In the genomic region with DNA sequence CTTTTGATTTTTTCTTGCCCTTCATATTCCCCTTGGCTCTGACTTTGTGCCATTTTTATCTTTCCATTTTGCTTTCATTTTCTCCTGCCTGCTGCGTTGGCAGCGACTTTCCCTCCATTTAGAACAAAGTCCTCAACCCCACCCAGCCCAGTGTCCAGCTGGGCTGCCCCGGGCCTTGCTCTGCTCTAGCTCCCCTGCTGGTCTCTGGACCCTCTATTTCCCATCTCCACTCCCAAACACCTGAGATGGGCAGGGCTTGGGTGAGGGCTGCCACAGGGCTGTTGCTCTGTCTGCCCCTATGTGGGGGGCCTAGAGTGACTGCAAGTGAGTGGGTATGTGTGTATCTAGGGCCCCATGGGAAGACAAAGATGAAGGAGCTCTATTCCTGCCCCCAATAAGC, we compare ENCODE assay signal across 14 cellular contexts. TPM values are rescaled to one million over a fixed set of nuclear protein-coding genes. Genes with fewer than 3 reads are reported as not detected.
DNase-seq lines count a peak whose midpoint lies in the region; ATAC-seq, FAIRE-seq and TF ChIP-seq lines count a peak whose summit lies in the region.
"Had no signal": no experiment of that assay in that cellular context is flagged by ENCODE, and none has a peak within 500 bp of the region (broad histone marks: within the 10 kb centered on the region; RNA-seq: fewer than 3 reads in every experiment).

No MANE protein-coding gene starts in this region.

- no peak overlapping the region for H3K27ac Mint-ChIP-seq in astrocyte (ENCODE audit: unreplicated experiment)
- H3K27ac Mint-ChIP-seq in activated CD8-positive, alpha-beta T cell treated with anti-CD3 and anti-CD28 coated beads, Interleukin-2, amount 10 ng/mL, durations not matched to agents 7 days and 5 days = no peak overlapping the region

- no peak for DNase-seq in astrocyte (ENCODE audit: low read depth)
- no peak for DNase-seq in HepG2 (ENCODE audit: low spot score)
- DNase-seq in small intestine = peak; percentile 87
- no peak for DNase-seq in islet precursor cell
- no peak for DNase-seq in activated CD8-positive, alpha-beta T cell treated with anti-CD3 and anti-CD28 coated beads, Interleukin-2, amount 10 ng/mL, durations not matched to agents 7 days and 5 days
- DNase-seq in iPS-NIHi7 (ENCODE audit: extremely low spot score) = no peak
- DNase-seq: C1 segment of cervical spinal cord, NCI-H1930, NCI-H2171, SJCRH30 had no signal

- in situ Hi-C loops in HepG2 (cut with HindIII; ENCODE audit: extremely low pct_ligation_motif_present, low pct_unique_long_range_greater_than_20kb) = no loop called here

- no peak for TF ChIP-seq POLR2A in HepG2 (IDR thresholded peaks at IDR 0.05; ENCODE audit: insufficient read depth in 1 of 2, low read depth in 2 of 2, low read length in 2 of 2)

- intact Hi-C loops in HepG2 (cut with micrococcal nuclease; ENCODE audit: unreplicated experiment) = no loop called here

- H3K4me3 ChIP-seq in HEK293 (ENCODE audit: low read depth, low read length) (no peak overlapping the region), astrocyte (ENCODE audit: insufficient read depth, low read depth, low read length) (no peak overlapping the region), HepG2 (replicated peaks in 1 of 3; ENCODE audit: insufficient read depth in 1 of 3, low read depth in 2 of 3, low read length in 3 of 3) (peak overlapping the region in 2 of 3 experiments; percentile 13 to 50; a peak in 2 of 6 replicates), small intestine (ENCODE audit: low read depth in 1 of 2, low read length in 2 of 2) (no peak overlapping the region)
- H3K4me3 ChIP-seq: SJCRH30 had no signal

- FAIRE-seq in astrocyte (lab: Jason Lieb, UNC) (no peak), HepG2 (lab: Jason Lieb, UNC) (no peak), small intestine (lab: Jason Lieb, UNC) (no peak)
- FAIRE-seq: H54 had no signal

- no peak overlapping the region for H3K27ac ChIP-seq in HEK293 (ENCODE audit: extremely low read depth, low read depth, low read length)
- H3K27ac ChIP-seq in astrocyte (ENCODE audit: low read depth, low read length) = no peak overlapping the region
- H3K27ac ChIP-seq in HepG2 (ENCODE audit: extremely low read length, insufficient read depth, low read length) = no peak overlapping the region
- H3K27ac ChIP-seq in small intestine (ENCODE audit: low read depth in 1 of 2, low read length in 1 of 2) = peak overlapping the region; percentile 88
- H3K27ac ChIP-seq: SJCRH30 had no signal

- H3K36me3 ChIP-seq in HEK293 (ENCODE audit: control insufficient read depth in 2 of 2, insufficient read depth in 1 of 2, low read length in 2 of 2) = no peaks in the 10 kb centered on the region
- H3K36me3 ChIP-seq in astrocyte (ENCODE audit: insufficient read depth, low read length) = no peaks in the 10 kb centered on the region
- H3K36me3 ChIP-seq in HepG2 (replicated peaks in 1 of 2; ENCODE audit: control insufficient read depth in 1 of 2, insufficient read depth in 2 of 2, low read length in 2 of 2) = no peaks in the 10 kb centered on the region
- no peaks in the 10 kb centered on the region for H3K36me3 ChIP-seq in small intestine (ENCODE audit: control insufficient read depth in 2 of 2, insufficient read depth in 2 of 2, low read length in 2 of 2)
- H3K36me3 ChIP-seq: SJCRH30 had no signal

- no TSS peak for BruUV-seq in HepG2 (replicated peaks; lab: Mats Ljungman, UMichigan)

- H3K9me3 ChIP-seq in HEK293 (ENCODE audit: control insufficient read depth, insufficient read depth, low read depth, low read length) (no peaks in the 10 kb centered on the region), astrocyte (ENCODE audit: insufficient read depth, low read depth, low read length) (no peaks in the 10 kb centered on the region), HepG2 (ENCODE audit: low read length) (no peaks in the 10 kb centered on the region), small intestine (ENCODE audit: control insufficient read depth, low read depth) (no peaks in the 10 kb centered on the region)
- H3K9me3 ChIP-seq: SJCRH30 had no signal

- H3K79me2 ChIP-seq in astrocyte (ENCODE audit: insufficient read depth, low read length) (no peaks in the 10 kb centered on the region), HepG2 (ENCODE audit: insufficient read depth, low read length) (no peaks in the 10 kb centered on the region)

- H3K4me1 ChIP-seq in HEK293 (ENCODE audit: control insufficient read depth, insufficient read depth, low read length) (no peaks in the 10 kb centered on the region), astrocyte (ENCODE audit: insufficient read depth, low read length) (peaks cover 15% of the 10 kb centered on the region), HepG2 (ENCODE audit: insufficient read depth, low read length) (peaks cover 64% of the 10 kb centered on the region), small intestine (ENCODE audit: control insufficient read depth in 2 of 2, insufficient read depth in 1 of 2, low read depth in 1 of 2, low read length in 1 of 2) (peaks cover 0 to 10% of the 10 kb centered on the region in 2 donors)

- CTCF ChIA-PET in HEK293 (lab: Yijun Ruan, JAX) = interaction anchor here (0.6 to 9.2 kb wide), 17 partner anchors 10 to 484 kb away, joined by 3 to 94 read pairs (median 7); a partner anchor contains a TSS
- CTCF ChIA-PET in HepG2 (lab: Yijun Ruan, JAX; ENCODE audit: low intra/inter-chr PET ratio, low total read pairs) = interaction anchor here (0.9 to 3.0 kb wide), 3 partner anchors 18 to 137 kb away, joined by 3 to 27 read pairs (median 12); no protein-coding TSS in a partner anchor
- CTCF ChIA-PET in activated CD8-positive, alpha-beta T cell treated with anti-CD3 and anti-CD28 coated beads, Interleukin-2, amount 10 ng/mL, durations not matched to agents 7 days and 5 days (lab: Charles Lee) = interaction anchor here (0.7 to 12.9 kb wide), 16 partner anchors 10 to 484 kb away, joined by 3 to 205 read pairs (median 6); a partner anchor contains a TSS

- peaks cover 13% of the 10 kb centered on the region for H3K27me3 Mint-ChIP-seq in astrocyte (ENCODE audit: low read depth, unreplicated experiment)
- H3K27me3 Mint-ChIP-seq in activated CD8-positive, alpha-beta T cell treated with anti-CD3 and anti-CD28 coated beads, Interleukin-2, amount 10 ng/mL, durations not matched to agents 7 days and 5 days (ENCODE audit: low read depth) = peaks cover 6% of the 10 kb centered on the region

- TF ChIP-seq RAD21 in HepG2 (CRISPR knock-in tag; IDR thresholded peaks at IDR 0.05) = no peak

- no peaks in the 10 kb centered on the region for H3K9me3 Mint-ChIP-seq in astrocyte (ENCODE audit: unreplicated experiment)
- H3K9me3 Mint-ChIP-seq in activated CD8-positive, alpha-beta T cell treated with anti-CD3 and anti-CD28 coated beads, Interleukin-2, amount 10 ng/mL, durations not matched to agents 7 days and 5 days (ENCODE audit: insufficient read depth) = no peaks in the 10 kb centered on the region

- WGBS in HepG2 (ENCODE audit: low lambda C conversion rate) = 3% methylated on average over 3 of the region's 3 CpGs
- 9 to 52% (median 43%) methylated on average over 3 of the region's 3 CpGs for WGBS in small intestine, 3 donors

- no peak overlapping the region for H3K9ac ChIP-seq in astrocyte (ENCODE audit: low read length)
- H3K9ac ChIP-seq in HepG2 (ENCODE audit: insufficient read depth, low read depth, low read length) = peak overlapping the region; percentile 18; the same call in 1 of the 2 replicates

- POLR2A ChIA-PET in HEK293 (lab: Yijun Ruan, JAX) (interaction anchor here (1.7 kb wide), 1 partner anchor 49 kb away, joined by 4 read pairs; no protein-coding TSS in a partner anchor), HepG2 (lab: Yijun Ruan, JAX) (interaction anchor here (0.6 to 3.2 kb wide), 8 partner anchors 9 to 129 kb away, joined by 3 to 12 read pairs (median 4); a partner anchor contains a TSS)
- POLR2A ChIA-PET in activated CD8-positive, alpha-beta T cell treated with anti-CD3 and anti-CD28 coated beads, Interleukin-2, amount 10 ng/mL, durations not matched to agents 7 days and 5 days (lab: Charles Lee) = interaction anchor here (0.9 kb wide), 1 partner anchor 50 kb away, joined by 3 read pairs; a partner anchor contains a TSS

- H3K4me2 ChIP-seq in astrocyte (ENCODE audit: low read length) = no peak overlapping the region
- peak overlapping the region; percentile 65 for H3K4me2 ChIP-seq in HepG2 (ENCODE audit: low read depth, low read length)

- no peaks in the 10 kb centered on the region for H3K36me3 Mint-ChIP-seq in astrocyte (ENCODE audit: low read depth, unreplicated experiment)
- H3K36me3 Mint-ChIP-seq in activated CD8-positive, alpha-beta T cell treated with anti-CD3 and anti-CD28 coated beads, Interleukin-2, amount 10 ng/mL, durations not matched to agents 7 days and 5 days (ENCODE audit: low read depth) = no peaks in the 10 kb centered on the region

- peak overlapping the region; percentile 20 for H3K4me3 Mint-ChIP-seq in astrocyte (ENCODE audit: unreplicated experiment)
- H3K4me3 Mint-ChIP-seq in activated CD8-positive, alpha-beta T cell treated with anti-CD3 and anti-CD28 coated beads, Interleukin-2, amount 10 ng/mL, durations not matched to agents 7 days and 5 days = no peak overlapping the region

- H2AFZ ChIP-seq in astrocyte (ENCODE audit: low read depth, low read length) (no peak overlapping the region), HepG2 (ENCODE audit: low read length) (no peak overlapping the region)

- H3K4me1 Mint-ChIP-seq in astrocyte (ENCODE audit: low read depth, unreplicated experiment) = peaks cover 12% of the 10 kb centered on the region
- H3K4me1 Mint-ChIP-seq in activated CD8-positive, alpha-beta T cell treated with anti-CD3 and anti-CD28 coated beads, Interleukin-2, amount 10 ng/mL, durations not matched to agents 7 days and 5 days (ENCODE audit: low read depth) = peaks cover 19% of the 10 kb centered on the region

- no peak for TF ChIP-seq CTCF in HEK293 (tag by site-specific recombination; IDR thresholded peaks at IDR 0.05)
- no peak for TF ChIP-seq CTCF in astrocyte (IDR thresholded peaks at IDR 0.05; ENCODE audit: insufficient read depth, low read depth, low read length)
- 0 out of 2 replicates have a peak, but pooled peaks have one; percentile 6 for TF ChIP-seq CTCF in HepG2 (CRISPR knock-in tag; IDR thresholded peaks at IDR 0.05)

- ATAC-seq in HepG2 = peak; percentile 54
- ATAC-seq in activated CD8-positive, alpha-beta T cell treated with anti-CD3 and anti-CD28 coated beads, Interleukin-2, amount 10 ng/mL, durations not matched to agents 7 days and 5 days = no peak

- peaks cover 3% of the 10 kb centered on the region for H4K20me1 ChIP-seq in astrocyte (ENCODE audit: insufficient read depth, low read length)
- H4K20me1 ChIP-seq in HepG2 (ENCODE audit: insufficient read depth, low read length) = no peaks in the 10 kb centered on the region

- peaks cover 3% of the 10 kb centered on the region for H3K27me3 ChIP-seq in astrocyte (ENCODE audit: insufficient read depth, low read length)
- peaks cover 8 to 21% of the 10 kb centered on the region in 2 experiments for H3K27me3 ChIP-seq in HepG2 (ENCODE audit: control insufficient read depth in 1 of 2, insufficient read depth in 2 of 2, low read length in 2 of 2)
- no peaks in the 10 kb centered on the region for H3K27me3 ChIP-seq in small intestine (ENCODE audit: control insufficient read depth in 2 of 2, insufficient read depth in 2 of 2, low read length in 2 of 2)
- H3K27me3 ChIP-seq: SJCRH30 had no signal

- TF ChIP-seq EP300 in HepG2 (IDR thresholded peaks at IDR 0.05; ENCODE audit: low read depth in 2 of 2, low read length in 2 of 2) (no peak), HepG2 (CRISPR knock-in tag; IDR thresholded peaks at IDR 0.05; ENCODE audit: borderline replicate concordance) (no peak)

RNA-seq across cellular contexts. Expression of a gene that starts 7.3 kb away (rescaled TPM):
- total RNA-seq in astrocyte (66.8 and 68.3 TPM in 2 replicates), HepG2 (2016; rRNA removed; fragmentation: Illumina TruSeq; extraction: Trizol) (12.3 and 25.6 TPM in 2 replicates)
- total RNA-seq in HepG2 (2016; cell fraction: cytosol; rRNA removed; fragmentation: Illumina TruSeq; extraction: Trizol; ENCODE audit: low read depth) = 9.4 and 10.0 TPM in 2 replicates
- total RNA-seq in HepG2 (2016; cell fraction: insoluble cytoplasmic fraction; rRNA removed; fragmentation: Illumina TruSeq; extraction: Trizol) = 11.8 and 25.5 TPM in 2 replicates
- total RNA-seq in HepG2 (2016; cell fraction: membrane; rRNA removed; fragmentation: Illumina TruSeq; extraction: Trizol) = 12.6 and 15.4 TPM in 2 replicates
- 22.9 and 27.4 TPM in 2 replicates for total RNA-seq in HepG2 (2016; cell fraction: nucleus; rRNA removed; fragmentation: Illumina TruSeq; extraction: Trizol)
- polyA plus RNA-seq in HepG2 (2011; rRNA removed) (17.9 and 24.0 TPM in 2 replicates), small intestine (100 to 1,000 TPM; 143 to 206 (median 152) TPM)
- 12.5 and 21.6 TPM in 2 replicates for polyA plus RNA-seq in HepG2 (2011; cell fraction: cytosol; rRNA removed)
- polyA plus RNA-seq in HepG2 (2011; cell fraction: nucleus; rRNA removed) = 100 and 115 TPM in 2 replicates
- polyA plus RNA-seq in HepG2 (2012) = 14.8 and 20.2 TPM in 2 replicates
- polyA plus RNA-seq in HepG2 (2016; cell fraction: cytosol; fragmentation: Illumina TruSeq; extraction: Trizol; ENCODE audit: low read depth) = 8.0 and 8.2 TPM in 2 replicates
- 10.2 and 14.0 TPM in 2 replicates for polyA plus RNA-seq in HepG2 (2016; cell fraction: insoluble cytoplasmic fraction; fragmentation: Illumina TruSeq; extraction: Trizol; ENCODE audit: low read depth)
- polyA plus RNA-seq in HepG2 (2016; cell fraction: membrane; fragmentation: Illumina TruSeq; extraction: Trizol; ENCODE audit: low read depth) = 11.2 and 16.1 TPM in 2 replicates
- 65.2 and 66.0 TPM in 2 replicates for polyA plus RNA-seq in HepG2 (2016; cell fraction: nucleus; fragmentation: Illumina TruSeq; extraction: Trizol; ENCODE audit: insufficient read depth, low read depth)
- 69.0 and 416 TPM in 2 replicates for polyA minus RNA-seq in HepG2 (2011; rRNA and poly(A)+ RNA removed; ENCODE audit: low replicate concordance)
- polyA minus RNA-seq in HepG2 (2011; cell fraction: cytosol; rRNA and poly(A)+ RNA removed) = 13.6 and 23.7 TPM in 2 replicates
- 19.4 and 22.5 TPM in 2 replicates for polyA minus RNA-seq in HepG2 (2011; cell fraction: nucleus; rRNA and poly(A)+ RNA removed)
- total RNA-seq in activated CD8-positive, alpha-beta T cell treated with anti-CD3 and anti-CD28 coated beads, Interleukin-2, amount 10 ng/mL, durations not matched to agents 7 days and 5 days = 10 to 100 TPM; 29.7 to 29.8 TPM

RNA-seq across cellular contexts. Expression of a gene that starts 10.2 kb away (rescaled TPM):
- total RNA-seq in astrocyte = not detected in 2 replicates
- total RNA-seq in HepG2 (2016; rRNA removed; fragmentation: Illumina TruSeq; extraction: Trizol) = not detected in 2 replicates
- total RNA-seq in HepG2 (2016; cell fraction: cytosol; rRNA removed; fragmentation: Illumina TruSeq; extraction: Trizol; ENCODE audit: low read depth) = not detected in 2 replicates
- not detected in 2 replicates for total RNA-seq in HepG2 (2016; cell fraction: insoluble cytoplasmic fraction; rRNA removed; fragmentation: Illumina TruSeq; extraction: Trizol)
- total RNA-seq in HepG2 (2016; cell fraction: membrane; rRNA removed; fragmentation: Illumina TruSeq; extraction: Trizol) = not detected in 2 replicates
- not detected in 2 replicates for total RNA-seq in HepG2 (2016; cell fraction: nucleus; rRNA removed; fragmentation: Illumina TruSeq; extraction: Trizol)
- 0.04 TPM in 1 of 2 replicates, not detected in the other for polyA plus RNA-seq in HepG2 (2011; rRNA removed)
- polyA plus RNA-seq in HepG2 (2011; cell fraction: cytosol; rRNA removed) = not detected in 2 replicates
- polyA plus RNA-seq in HepG2 (2011; cell fraction: nucleus; rRNA removed) = 0.19 and 0.24 TPM in 2 replicates
- not detected in 2 replicates for polyA plus RNA-seq in HepG2 (2012)
- not detected in 2 replicates for polyA plus RNA-seq in HepG2 (2016; cell fraction: cytosol; fragmentation: Illumina TruSeq; extraction: Trizol; ENCODE audit: low read depth)
- not detected in 2 replicates for polyA plus RNA-seq in HepG2 (2016; cell fraction: insoluble cytoplasmic fraction; fragmentation: Illumina TruSeq; extraction: Trizol; ENCODE audit: low read depth)
- not detected in 2 replicates for polyA plus RNA-seq in HepG2 (2016; cell fraction: membrane; fragmentation: Illumina TruSeq; extraction: Trizol; ENCODE audit: low read depth)
- not detected in 2 replicates for polyA plus RNA-seq in HepG2 (2016; cell fraction: nucleus; fragmentation: Illumina TruSeq; extraction: Trizol; ENCODE audit: insufficient read depth, low read depth)
- not detected in 2 replicates for polyA minus RNA-seq in HepG2 (2011; rRNA and poly(A)+ RNA removed; ENCODE audit: low replicate concordance)
- polyA minus RNA-seq in HepG2 (2011; cell fraction: cytosol; rRNA and poly(A)+ RNA removed) = not detected in 2 replicates
- not detected in 2 replicates for polyA minus RNA-seq in HepG2 (2011; cell fraction: nucleus; rRNA and poly(A)+ RNA removed)
- under 1 TPM in 1 of 3 donors, not detected in 2; 0.10 TPM for polyA plus RNA-seq in small intestine
- total RNA-seq in activated CD8-positive, alpha-beta T cell treated with anti-CD3 and anti-CD28 coated beads, Interleukin-2, amount 10 ng/mL, durations not matched to agents 7 days and 5 days = not detected
- total RNA-seq: NCI-H460, RPMI7951, SJCRH30 had no signal

RNA-seq across cellular contexts. Expression of a gene that starts 10.2 kb away (rescaled TPM):
- total RNA-seq in astrocyte (0.34 and 0.36 TPM in 2 replicates), HepG2 (2016; rRNA removed; fragmentation: Illumina TruSeq; extraction: Trizol) (not detected in 2 replicates)
- total RNA-seq in HepG2 (2016; cell fraction: cytosol; rRNA removed; fragmentation: Illumina TruSeq; extraction: Trizol; ENCODE audit: low read depth) = not detected in 2 replicates
- total RNA-seq in HepG2 (2016; cell fraction: insoluble cytoplasmic fraction; rRNA removed; fragmentation: Illumina TruSeq; extraction: Trizol) = not detected in 2 replicates
- not detected in 2 replicates for total RNA-seq in HepG2 (2016; cell fraction: membrane; rRNA removed; fragmentation: Illumina TruSeq; extraction: Trizol)
- total RNA-seq in HepG2 (2016; cell fraction: nucleus; rRNA removed; fragmentation: Illumina TruSeq; extraction: Trizol) = not detected in 2 replicates
- polyA plus RNA-seq in HepG2 (2011; rRNA removed) (0.74 and 0.80 TPM in 2 replicates), small intestine (10 to 100 TPM in 2 of 3 donors, 1 to 10 TPM in 1; 1.9 to 27.1 (median 18.6) TPM)
- 0.17 and 0.19 TPM in 2 replicates for polyA plus RNA-seq in HepG2 (2011; cell fraction: cytosol; rRNA removed)
- polyA plus RNA-seq in HepG2 (2011; cell fraction: nucleus; rRNA removed) = 7.8 and 11.4 TPM in 2 replicates
- 0.35 and 1.6 TPM in 2 replicates for polyA plus RNA-seq in HepG2 (2012)
- 0.29 TPM in 1 of 2 replicates, not detected in the other for polyA plus RNA-seq in HepG2 (2016; cell fraction: cytosol; fragmentation: Illumina TruSeq; extraction: Trizol; ENCODE audit: low read depth)
- polyA plus RNA-seq in HepG2 (2016; cell fraction: insoluble cytoplasmic fraction; fragmentation: Illumina TruSeq; extraction: Trizol; ENCODE audit: low read depth) = not detected in 2 replicates
- not detected in 2 replicates for polyA plus RNA-seq in HepG2 (2016; cell fraction: membrane; fragmentation: Illumina TruSeq; extraction: Trizol; ENCODE audit: low read depth)
- polyA plus RNA-seq in HepG2 (2016; cell fraction: nucleus; fragmentation: Illumina TruSeq; extraction: Trizol; ENCODE audit: insufficient read depth, low read depth) = 0.29 TPM in 1 of 2 replicates, not detected in the other
- polyA minus RNA-seq in HepG2 (2011; rRNA and poly(A)+ RNA removed; ENCODE audit: low replicate concordance) = 0.08 and 2.6 TPM in 2 replicates
- not detected in 2 replicates for polyA minus RNA-seq in HepG2 (2011; cell fraction: cytosol; rRNA and poly(A)+ RNA removed)
- polyA minus RNA-seq in HepG2 (2011; cell fraction: nucleus; rRNA and poly(A)+ RNA removed) = 0.37 TPM in 1 of 2 replicates, not detected in the other
- under 1 TPM; 0.24 to 0.37 TPM for total RNA-seq in activated CD8-positive, alpha-beta T cell treated with anti-CD3 and anti-CD28 coated beads, Interleukin-2, amount 10 ng/mL, durations not matched to agents 7 days and 5 days
- total RNA-seq: RPMI7951, SJCRH30 had no signal

RNA-seq across cellular contexts. Expression of a gene that starts 19.7 kb away (rescaled TPM):
- total RNA-seq in astrocyte (11.8 TPM in 2 replicates), HepG2 (2016; rRNA removed; fragmentation: Illumina TruSeq; extraction: Trizol) (9.3 and 17.2 TPM in 2 replicates)
- 7.3 and 8.5 TPM in 2 replicates for total RNA-seq in HepG2 (2016; cell fraction: cytosol; rRNA removed; fragmentation: Illumina TruSeq; extraction: Trizol; ENCODE audit: low read depth)
- total RNA-seq in HepG2 (2016; cell fraction: insoluble cytoplasmic fraction; rRNA removed; fragmentation: Illumina TruSeq; extraction: Trizol) = 11.0 and 17.1 TPM in 2 replicates
- total RNA-seq in HepG2 (2016; cell fraction: membrane; rRNA removed; fragmentation: Illumina TruSeq; extraction: Trizol) = 8.8 and 11.0 TPM in 2 replicates
- 11.6 and 14.7 TPM in 2 replicates for total RNA-seq in HepG2 (2016; cell fraction: nucleus; rRNA removed; fragmentation: Illumina TruSeq; extraction: Trizol)
- polyA plus RNA-seq in HepG2 (2011; rRNA removed) (12.0 and 13.9 TPM in 2 replicates), small intestine (10 to 100 TPM; 16.8 to 17.5 (median 17.2) TPM)
- 10.6 and 13.8 TPM in 2 replicates for polyA plus RNA-seq in HepG2 (2011; cell fraction: cytosol; rRNA removed)
- 8.4 and 8.6 TPM in 2 replicates for polyA plus RNA-seq in HepG2 (2011; cell fraction: nucleus; rRNA removed)
- polyA plus RNA-seq in HepG2 (2012) = 6.5 and 7.0 TPM in 2 replicates
- polyA plus RNA-seq in HepG2 (2016; cell fraction: cytosol; fragmentation: Illumina TruSeq; extraction: Trizol; ENCODE audit: low read depth) = 3.8 and 4.4 TPM in 2 replicates
- polyA plus RNA-seq in HepG2 (2016; cell fraction: insoluble cytoplasmic fraction; fragmentation: Illumina TruSeq; extraction: Trizol; ENCODE audit: low read depth) = 9.8 and 11.5 TPM in 2 replicates
- polyA plus RNA-seq in HepG2 (2016; cell fraction: membrane; fragmentation: Illumina TruSeq; extraction: Trizol; ENCODE audit: low read depth) = 5.1 and 5.2 TPM in 2 replicates
- 25.7 and 27.9 TPM in 2 replicates for polyA plus RNA-seq in HepG2 (2016; cell fraction: nucleus; fragmentation: Illumina TruSeq; extraction: Trizol; ENCODE audit: insufficient read depth, low read depth)
- polyA minus RNA-seq in HepG2 (2011; rRNA and poly(A)+ RNA removed; ENCODE audit: low replicate concordance) = 11.1 and 12.4 TPM in 2 replicates
- polyA minus RNA-seq in HepG2 (2011; cell fraction: cytosol; rRNA and poly(A)+ RNA removed) = 4.8 and 5.1 TPM in 2 replicates
- polyA minus RNA-seq in HepG2 (2011; cell fraction: nucleus; rRNA and poly(A)+ RNA removed) = 2.4 and 3.6 TPM in 2 replicates
- total RNA-seq in activated CD8-positive, alpha-beta T cell treated with anti-CD3 and anti-CD28 coated beads, Interleukin-2, amount 10 ng/mL, durations not matched to agents 7 days and 5 days = 1 to 10 TPM; 7.8 to 9.7 TPM

RNA-seq across cellular contexts. Expression of a gene that starts 34.8 kb away (rescaled TPM):
- total RNA-seq in astrocyte (2.9 and 3.4 TPM in 2 replicates), HepG2 (2016; rRNA removed; fragmentation: Illumina TruSeq; extraction: Trizol) (1.0 and 1.6 TPM in 2 replicates)
- 0.62 and 0.71 TPM in 2 replicates for total RNA-seq in HepG2 (2016; cell fraction: cytosol; rRNA removed; fragmentation: Illumina TruSeq; extraction: Trizol; ENCODE audit: low read depth)
- total RNA-seq in HepG2 (2016; cell fraction: insoluble cytoplasmic fraction; rRNA removed; fragmentation: Illumina TruSeq; extraction: Trizol) = 1.1 and 1.4 TPM in 2 replicates
- 1.1 TPM in 2 replicates for total RNA-seq in HepG2 (2016; cell fraction: membrane; rRNA removed; fragmentation: Illumina TruSeq; extraction: Trizol)
- total RNA-seq in HepG2 (2016; cell fraction: nucleus; rRNA removed; fragmentation: Illumina TruSeq; extraction: Trizol) = 0.22 and 0.34 TPM in 2 replicates
- polyA plus RNA-seq in HepG2 (2011; rRNA removed) (5.7 and 6.8 TPM in 2 replicates), small intestine (1 to 10 TPM; 2.0 to 7.0 (median 4.5) TPM)
- polyA plus RNA-seq in HepG2 (2011; cell fraction: cytosol; rRNA removed) = 3.6 and 6.1 TPM in 2 replicates
- polyA plus RNA-seq in HepG2 (2011; cell fraction: nucleus; rRNA removed) = 6.0 and 6.7 TPM in 2 replicates
- polyA plus RNA-seq in HepG2 (2012) = 4.7 and 5.0 TPM in 2 replicates
- 0.71 and 0.87 TPM in 2 replicates for polyA plus RNA-seq in HepG2 (2016; cell fraction: cytosol; fragmentation: Illumina TruSeq; extraction: Trizol; ENCODE audit: low read depth)
- 1.6 and 1.7 TPM in 2 replicates for polyA plus RNA-seq in HepG2 (2016; cell fraction: insoluble cytoplasmic fraction; fragmentation: Illumina TruSeq; extraction: Trizol; ENCODE audit: low read depth)
- 0.94 and 1.0 TPM in 2 replicates for polyA plus RNA-seq in HepG2 (2016; cell fraction: membrane; fragmentation: Illumina TruSeq; extraction: Trizol; ENCODE audit: low read depth)
- polyA plus RNA-seq in HepG2 (2016; cell fraction: nucleus; fragmentation: Illumina TruSeq; extraction: Trizol; ENCODE audit: insufficient read depth, low read depth) = 1.4 and 2.1 TPM in 2 replicates
- 8.7 and 10.6 TPM in 2 replicates for polyA minus RNA-seq in HepG2 (2011; rRNA and poly(A)+ RNA removed; ENCODE audit: low replicate concordance)
- polyA minus RNA-seq in HepG2 (2011; cell fraction: cytosol; rRNA and poly(A)+ RNA removed) = 1.8 and 2.5 TPM in 2 replicates
- polyA minus RNA-seq in HepG2 (2011; cell fraction: nucleus; rRNA and poly(A)+ RNA removed) = 1.2 TPM in 1 of 2 replicates, not detected in the other
- 1 to 10 TPM; 3.8 to 5.5 TPM for total RNA-seq in activated CD8-positive, alpha-beta T cell treated with anti-CD3 and anti-CD28 coated beads, Interleukin-2, amount 10 ng/mL, durations not matched to agents 7 days and 5 days

Comparison
In these comparisons a context has a peak if more than half of its experiments do, and no peak if none do; other contexts are left out.
1. H3K27ac ChIP-seq: peak in small intestine (2 of 2); none in HEK293 (single experiment), astrocyte (single experiment) and HepG2 (single experiment).
2. H3K4me3 ChIP-seq: peak in HepG2 (2 of 3); none in HEK293 (single experiment), astrocyte (single experiment) and small intestine (0 of 2).